1 cellular context compared by ENCODE assay signal in the genomic region with DNA sequence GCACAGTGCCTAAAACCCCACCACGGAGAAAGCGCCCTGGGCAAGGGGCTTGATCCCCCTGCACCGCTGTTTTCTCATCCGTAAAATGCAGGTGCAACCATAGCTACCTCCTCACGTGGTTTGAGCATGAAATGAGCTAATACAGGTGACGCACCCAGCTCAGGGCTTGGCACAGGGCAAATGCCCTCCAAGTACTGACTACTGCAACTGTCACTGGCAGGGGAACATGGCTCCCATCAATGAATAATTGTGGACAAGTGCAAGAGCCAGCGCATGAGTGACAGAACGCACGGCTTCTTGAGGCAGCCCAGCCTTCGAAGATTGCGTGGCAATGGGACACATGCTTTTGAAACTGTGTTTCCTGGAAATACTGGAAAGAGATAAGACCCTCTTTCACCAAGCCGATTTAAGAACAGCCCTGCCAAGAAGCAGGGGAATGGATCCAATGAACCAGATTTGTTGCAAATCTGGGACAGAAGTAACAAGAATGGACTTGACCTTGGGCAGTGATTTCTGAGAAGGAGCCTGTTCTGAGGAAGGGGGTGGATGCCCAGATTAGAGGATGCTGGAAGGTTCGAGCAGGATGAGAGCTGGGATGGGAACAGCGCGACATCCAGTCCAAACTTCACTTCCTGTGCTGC.
TF ChIP-seq lines count a peak whose summit lies in the region.

No MANE protein-coding gene starts in this region.

TF ChIP-seq in H1, 55 proteins besides CTCF, POLR2A, EP300 and RAD21:
- TF ChIP-seq, protein P1, sequence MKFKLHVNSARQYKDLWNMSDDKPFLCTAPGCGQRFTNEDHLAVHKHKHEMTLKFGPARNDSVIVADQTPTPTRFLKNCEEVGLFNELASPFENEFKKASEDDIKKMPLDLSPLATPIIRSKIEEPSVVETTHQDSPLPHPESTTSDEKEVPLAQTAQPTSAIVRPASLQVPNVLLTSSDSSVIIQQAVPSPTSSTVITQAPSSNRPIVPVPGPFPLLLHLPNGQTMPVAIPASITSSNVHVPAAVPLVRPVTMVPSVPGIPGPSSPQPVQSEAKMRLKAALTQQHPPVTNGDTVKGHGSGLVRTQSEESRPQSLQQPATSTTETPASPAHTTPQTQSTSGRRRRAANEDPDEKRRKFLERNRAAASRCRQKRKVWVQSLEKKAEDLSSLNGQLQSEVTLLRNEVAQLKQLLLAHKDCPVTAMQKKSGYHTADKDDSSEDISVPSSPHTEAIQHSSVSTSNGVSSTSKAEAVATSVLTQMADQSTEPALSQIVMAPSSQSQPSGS (IDR thresholded peaks at IDR 0.05; ENCODE audit: low read length): no peak
- TF ChIP-seq KDM1A (IDR thresholded peaks at IDR 0.05; ENCODE audit: borderline replicate concordance, low read length) (no peak), CREB1 (IDR thresholded peaks at IDR 0.05) (no peak), CTBP2 (IDR thresholded peaks at IDR 0.05; ENCODE audit: borderline replicate concordance, insufficient read depth, insufficient read length, low read length) (no peak), TBP (IDR thresholded peaks at IDR 0.05; ENCODE audit: low read depth, low read length) (no peak), BRCA1 (IDR thresholded peaks at IDR 0.05; ENCODE audit: low read depth, low read length) (no peak), JUND (IDR thresholded peaks at IDR 0.05; ENCODE audit: low read length) (no peak), POLR2AphosphoS5 (IDR thresholded peaks at IDR 0.05; ENCODE audit: low read depth, low read length) (no peak), SP4 (IDR thresholded peaks at IDR 0.05; ENCODE audit: low read length) (no peak), CHD2 (IDR thresholded peaks at IDR 0.05; ENCODE audit: low read length) (no peak), KDM5A (IDR thresholded peaks at IDR 0.05; ENCODE audit: low read length) (no peak), JUN (IDR thresholded peaks at IDR 0.05; ENCODE audit: low read depth, low read length) (no peak), BACH1 (IDR thresholded peaks at IDR 0.05; ENCODE audit: low read length) (no peak), MAFK (IDR thresholded peaks at IDR 0.05; ENCODE audit: low read depth, low read length) (no peak), SIRT6 (IDR thresholded peaks at IDR 0.05; ENCODE audit: low read length) (no peak), CEBPB (IDR thresholded peaks at IDR 0.05; ENCODE audit: low read depth, low read length) (no peak), YY1 (IDR thresholded peaks at IDR 0.05; ENCODE audit: low read depth, low read length) (no peak), TCF12 (IDR thresholded peaks at IDR 0.05; ENCODE audit: low read depth, low read length) (no peak)
- TF ChIP-seq, protein P2, sequence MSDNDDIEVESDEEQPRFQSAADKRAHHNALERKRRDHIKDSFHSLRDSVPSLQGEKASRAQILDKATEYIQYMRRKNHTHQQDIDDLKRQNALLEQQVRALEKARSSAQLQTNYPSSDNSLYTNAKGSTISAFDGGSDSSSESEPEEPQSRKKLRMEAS (IDR thresholded peaks at IDR 0.05): no peak
